In genomic region chr7:92456241-92456640, GRCh38 we compare ENCODE assay signal across 29 cellular contexts. TPM values are rescaled to one million over a fixed set of nuclear protein-coding genes. Genes with fewer than 3 reads are reported as not detected.
"Had no signal": no experiment of that assay in that cellular context is flagged by ENCODE, and none has a peak within 500 bp of the region (broad histone marks: within the 10 kb centered on the region; RNA-seq: fewer than 3 reads in every experiment).

No MANE protein-coding gene starts in this region.

- H3K4me1 Mint-ChIP-seq: activated naive CD8-positive, alpha-beta T cell treated with anti-CD3 and anti-CD28 coated beads for 36 hours had no signal

- H3K79me2 ChIP-seq: parathyroid adenoma had no signal

- H3K27ac ChIP-seq: gastroesophageal sphincter, heart right ventricle, lower lobe of right lung, parathyroid adenoma, thyroid gland, upper lobe of right lung had no signal

- H3K4me3 ChIP-seq: gastroesophageal sphincter, heart right ventricle, lower lobe of right lung, mucosa of descending colon, thyroid gland, upper lobe of right lung had no signal

- H3K9me3 ChIP-seq: gastroesophageal sphincter, heart right ventricle, lower lobe of right lung, mucosa of descending colon, thyroid gland, upper lobe of right lung had no signal

- H3K4me1 ChIP-seq: gastroesophageal sphincter, heart right ventricle, lower lobe of right lung, parathyroid adenoma, upper lobe of right lung had no signal

- H3K27ac Mint-ChIP-seq: activated naive CD8-positive, alpha-beta T cell treated with anti-CD3 and anti-CD28 coated beads for 36 hours; activated T-helper 2 cell treated with anti-CD3 and anti-CD28 coated beads, Interferon-gamma antibody, Interleukin-2, Interleukin-4, amounts not matched to agents 10 μg/mL and 5 μg/mL and 100 μg/mL, durations not matched to agents 14 hours and 24 hours and 36 hours; nephron progenitor cell; stimulated activated naive CD8-positive, alpha-beta T cell treated with anti-CD3 and anti-CD28 coated beads, Interleukin-15, Interleukin-2, amounts not matched to agents 100 ng/mL and 50 ng/mL, for 24 hours; T-helper 1 cell treated with Interleukin-12 subunit alpha and Interleukin-12 subunit beta and Interleukin-4 antibody, amounts not matched to agents 30 μg/mL and 1 μg/mL, for 36 hours; WTC11 had no signal

- DNase-seq: activated naive CD4-positive, alpha-beta T cell treated with Interleukin-2 at 50 U/mL for 16 hours; activated naive CD8-positive, alpha-beta T cell treated with anti-CD3 and anti-CD28 coated beads for 36 hours; activated T-cell treated with anti-CD3 and anti-CD28 coated beads, Interleukin-2, amount 50 U/mL, for 1 hour; amniotic stem cell; dermis blood vessel endothelial cell; effector CD8-positive, alpha-beta T cell; heart right ventricle; kidney; lower lobe of right lung; mesendoderm; mucosa of descending colon; nephron progenitor cell; right cardiac atrium; stimulated activated CD4-positive, alpha-beta T cell treated with anti-CD3 and anti-CD28 coated beads, Interleukin-12 subunit alpha, Interleukin-12 subunit beta, amount 100 ng/mL, for 4 hours; substantia nigra; T1000; thyroid gland; upper lobe of right lung had no signal

- H3K9ac ChIP-seq: parathyroid adenoma had no signal

- H3K27me3 Mint-ChIP-seq: activated naive CD8-positive, alpha-beta T cell treated with anti-CD3 and anti-CD28 coated beads for 36 hours; stimulated activated naive CD8-positive, alpha-beta T cell treated with anti-CD3 and anti-CD28 coated beads, Interleukin-15, Interleukin-2, amounts not matched to agents 100 ng/mL and 50 ng/mL, for 24 hours had no signal

- H3K27me3 ChIP-seq: gastroesophageal sphincter, heart right ventricle, thyroid gland, upper lobe of right lung had no signal

- H3K4me3 Mint-ChIP-seq: activated naive CD8-positive, alpha-beta T cell treated with anti-CD3 and anti-CD28 coated beads for 36 hours; nephron progenitor cell; stimulated activated naive CD8-positive, alpha-beta T cell treated with anti-CD3 and anti-CD28 coated beads, Interleukin-15, Interleukin-2, amounts not matched to agents 100 ng/mL and 50 ng/mL, for 24 hours; T-helper 1 cell treated with Interleukin-12 subunit alpha and Interleukin-12 subunit beta and Interleukin-4 antibody, amounts not matched to agents 30 μg/mL and 1 μg/mL, for 36 hours; WTC11 had no signal

- ATAC-seq: gastroesophageal sphincter, heart right ventricle, left lobe of liver, lower lobe of right lung, mucosa of descending colon, right cardiac atrium, upper lobe of right lung, WTC11 had no signal

- H3K9me3 Mint-ChIP-seq: activated naive CD8-positive, alpha-beta T cell treated with anti-CD3 and anti-CD28 coated beads for 36 hours; activated T-helper 2 cell treated with anti-CD3 and anti-CD28 coated beads, Interferon-gamma antibody, Interleukin-2, Interleukin-4, amounts not matched to agents 10 μg/mL and 5 μg/mL and 100 μg/mL, durations not matched to agents 14 hours and 24 hours and 36 hours; nephron progenitor cell; stimulated activated naive CD8-positive, alpha-beta T cell treated with anti-CD3 and anti-CD28 coated beads, Interleukin-15, Interleukin-2, amounts not matched to agents 100 ng/mL and 50 ng/mL, for 24 hours; T-helper 1 cell treated with Interleukin-12 subunit alpha and Interleukin-12 subunit beta and Interleukin-4 antibody, amounts not matched to agents 30 μg/mL and 1 μg/mL, for 36 hours; WTC11 had no signal

- H2AFZ ChIP-seq: parathyroid adenoma had no signal

RNA-seq across cellular contexts. Expression of gene ERVW-1, which starts 21.5 kb away (rescaled TPM):
- total RNA-seq: activated naive CD8-positive, alpha-beta T cell treated with anti-CD3 and anti-CD28 coated beads for 36 hours; activated T-helper 2 cell treated with anti-CD3 and anti-CD28 coated beads, Interferon-gamma antibody, Interleukin-2, Interleukin-4, amounts not matched to agents 10 μg/mL and 5 μg/mL and 100 μg/mL, durations not matched to agents 14 hours and 24 hours and 36 hours; cerebellum; dermis blood vessel endothelial cell; gastroesophageal sphincter; heart right ventricle; kidney; left lobe of liver; lower lobe of right lung; mucosa of descending colon; pulmonary artery endothelial cell; right cardiac atrium; skeletal muscle tissue; thyroid gland; upper lobe of right lung had no signal
- polyA plus RNA-seq: esophagus had no signal
